22 cellular contexts compared by ENCODE assay signal in genomic region chr20:1908191-1908590, GRCh38. TPM values are rescaled to one million over a fixed set of nuclear protein-coding genes. Genes with fewer than 3 reads are reported as not detected.
DNase-seq lines count a peak whose midpoint lies in the region; ATAC-seq and TF ChIP-seq lines count a peak whose summit lies in the region.
"Had no signal": no experiment of that assay in that cellular context is flagged by ENCODE, and none has a peak within 500 bp of the region (broad histone marks: within the 10 kb centered on the region; RNA-seq: fewer than 3 reads in every experiment).

No MANE protein-coding gene starts in this region.

- H4K8ac ChIP-seq in IMR-90 (ENCODE audit: low read depth in 2 of 2, low read length in 2 of 2): no peak overlapping the region
- H4K8ac ChIP-seq in trophoblast cell (ENCODE audit: low read depth, low read length): no peak overlapping the region

- H3K27ac Mint-ChIP-seq in stimulated activated effector memory CD8-positive, alpha-beta T cell treated with anti-CD3 and anti-CD28 coated beads, Interleukin-12 subunit alpha, Interleukin-12 subunit beta, amount 100 ng/mL, for 72 hours: no peak overlapping the region
- H3K27ac Mint-ChIP-seq: CD4-positive, CD25-positive, alpha-beta regulatory T cell had no signal

- H3K79me2 ChIP-seq in trophoblast cell (ENCODE audit: control insufficient read depth, insufficient read depth, low read length, poor library complexity): no peaks in the 10 kb centered on the region

- H3K4ac ChIP-seq in IMR-90 (ENCODE audit: low read depth, low read length): no peak overlapping the region
- no peak overlapping the region for H3K4ac ChIP-seq in trophoblast cell (ENCODE audit: low read depth, low read length)

- 93% methylated on average over 2 of the region's 9 CpGs; no CpG with 5 or more reads in 1 of the 2 experiments for WGBS in IMR-90 (ENCODE audit: extremely low coverage in 2 of 2, insufficient read length in 1 of 2), 2 experiments
- WGBS in trophoblast cell (ENCODE audit: extremely low coverage, insufficient coverage, insufficient read length): no CpG with 5 or more reads among the region's 9 CpGs

- H3K9me3 ChIP-seq in IMR-90 (ENCODE audit: control insufficient read depth, insufficient read depth, low read length): no peaks in the 10 kb centered on the region
- H3K9me3 ChIP-seq in trophoblast cell (ENCODE audit: insufficient read depth, low read depth, low read length): no peaks in the 10 kb centered on the region
- H3K9me3 ChIP-seq: A549, BE2C, MG63, SJCRH30 had no signal

- H3K9me3 Mint-ChIP-seq in stimulated activated effector memory CD8-positive, alpha-beta T cell treated with anti-CD3 and anti-CD28 coated beads, Interleukin-12 subunit alpha, Interleukin-12 subunit beta, amount 100 ng/mL, for 72 hours: no peaks in the 10 kb centered on the region

- DNase-seq in CD1c-positive myeloid dendritic cell (ENCODE audit: extremely low spot score) (peak; percentile 16), IMR-90 (no peak), dorsolateral prefrontal cortex (no peak), trophoblast cell (no peak), AG08396 (ENCODE audit: low spot score) (no peak), NCI-H128 (lab: John Stamatoyannopoulos, UW; ENCODE audit: unreplicated experiment) (no peak)
- DNase-seq in stimulated activated effector memory CD8-positive, alpha-beta T cell treated with anti-CD3 and anti-CD28 coated beads, Interleukin-12 subunit alpha, Interleukin-12 subunit beta, amount 100 ng/mL, for 72 hours (ENCODE audit: low spot score in 2 of 2): no peak
- no peak for DNase-seq in activated CD8-positive, alpha-beta memory T cell treated with anti-CD3 and anti-CD28 coated beads for 24 hours
- DNase-seq: BE2C; CD4-positive, CD25-positive, alpha-beta regulatory T cell; GF-D8; Kasumi-1; NCI-H1048; NCI-H1436; NCI-H187 treated with DMSO at 0.1 percent for 48 hours; NCI-H2227 treated with DMSO at 0.1 percent for 48 hours; NCI-H510A treated with DMSO at 0.1 percent for 48 hours; NCI-H774; NK-92 treated with Interleukin-12 subunit alpha and Interleukin-12 subunit beta, amount 100 ng/mL, for 24 hours; SJCRH30 had no signal

- TF ChIP-seq POLR2A in IMR-90 (IDR thresholded peaks at IDR 0.05; ENCODE audit: low read depth, low read length): no peak

- H3K27ac ChIP-seq in IMR-90 (ENCODE audit: insufficient read depth, low read length) (no peak overlapping the region), dorsolateral prefrontal cortex (peak overlapping the region in 58 of 59 donors; percentile 29 to 100 (median 99)), trophoblast cell (ENCODE audit: low read depth, low read length) (no peak overlapping the region)
- H3K27ac ChIP-seq: A549, SJCRH30 had no signal

- H3K36me3 Mint-ChIP-seq in stimulated activated effector memory CD8-positive, alpha-beta T cell treated with anti-CD3 and anti-CD28 coated beads, Interleukin-12 subunit alpha, Interleukin-12 subunit beta, amount 100 ng/mL, for 72 hours: no peaks in the 10 kb centered on the region
- H3K36me3 Mint-ChIP-seq: CD4-positive, CD25-positive, alpha-beta regulatory T cell had no signal

- H2BK120ac ChIP-seq in IMR-90 (ENCODE audit: low read depth, low read length) (no peak overlapping the region), trophoblast cell (ENCODE audit: insufficient read depth, low read length, poor library complexity) (no peak overlapping the region)

- H3K4me3 Mint-ChIP-seq in stimulated activated effector memory CD8-positive, alpha-beta T cell treated with anti-CD3 and anti-CD28 coated beads, Interleukin-12 subunit alpha, Interleukin-12 subunit beta, amount 100 ng/mL, for 72 hours: no peak overlapping the region
- H3K4me3 Mint-ChIP-seq: CD4-positive, CD25-positive, alpha-beta regulatory T cell had no signal

- H2BK5ac ChIP-seq in IMR-90 (ENCODE audit: low read depth, low read length, poor library complexity, severe bottlenecking) (no peak overlapping the region), trophoblast cell (ENCODE audit: low read depth, low read length, poor library complexity) (no peak overlapping the region)

- no peak overlapping the region for H3K56ac ChIP-seq in IMR-90 (ENCODE audit: extremely low read depth, insufficient read depth, low read length)

- no peak overlapping the region for H4K12ac ChIP-seq in trophoblast cell (ENCODE audit: low read depth, low read length)

- intact Hi-C loops in IMR-90 (cut with micrococcal nuclease) (loop anchor here (10.0 kb wide), 1 partner anchor 267 kb away; no protein-coding TSS in a partner anchor), dorsolateral prefrontal cortex (cut with DNase I) (no loop called here)

- no peak overlapping the region for H2BK15ac ChIP-seq in IMR-90 (ENCODE audit: low read depth, low read length)

- H2AFZ ChIP-seq in IMR-90 (replicated peaks; ENCODE audit: low read length, poor library complexity): peak overlapping the region; percentile 56
- no peak overlapping the region for H2AFZ ChIP-seq in trophoblast cell (ENCODE audit: insufficient read depth, low read length, poor library complexity)

- in situ Hi-C loops in IMR-90 (cut with MboI; ENCODE audit: low sequenced_read_pairs): no loop called here

- H4K91ac ChIP-seq in IMR-90 (ENCODE audit: insufficient read depth, low read depth, low read length) (no peak overlapping the region), trophoblast cell (ENCODE audit: low read depth, low read length) (no peak overlapping the region)

- no peak overlapping the region for H4K5ac ChIP-seq in IMR-90 (ENCODE audit: low read depth, low read length)

- H3K36me3 ChIP-seq in IMR-90 (ENCODE audit: control insufficient read depth, insufficient read depth, low read length): peaks cover 22% of the 10 kb centered on the region
- peaks cover 0 to 2% of the 10 kb centered on the region in 2 experiments for H3K36me3 ChIP-seq in trophoblast cell (ENCODE audit: control insufficient read depth in 1 of 2, insufficient read depth in 2 of 2, low read length in 2 of 2)
- H3K36me3 ChIP-seq: BE2C, SJCRH30 had no signal

- H3K14ac ChIP-seq in IMR-90 (replicated peaks; ENCODE audit: low read depth, low read length): no peak overlapping the region
- H3K14ac ChIP-seq in trophoblast cell (ENCODE audit: low read length): no peak overlapping the region

- BruUV-seq in IMR-90 (replicated peaks; lab: Mats Ljungman, UMichigan): no TSS peak

- H3K4me2 ChIP-seq in IMR-90 (ENCODE audit: low read depth, low read length) (no peak overlapping the region), trophoblast cell (ENCODE audit: low read length) (no peak overlapping the region)
- H3K4me2 ChIP-seq: A549 had no signal

- no peak overlapping the region for H2BK12ac ChIP-seq in trophoblast cell (ENCODE audit: low read length)

- H3K4me3 ChIP-seq in IMR-90 (ENCODE audit: insufficient read depth, low read depth, low read length) (no peak overlapping the region), dorsolateral prefrontal cortex (peak overlapping the region in 1 of 59 donors; percentile 7), trophoblast cell (ENCODE audit: low read depth, low read length) (peak overlapping the region; percentile 20)
- H3K4me3 ChIP-seq: A549, MG63, SJCRH30 had no signal

- peaks cover 23% of the 10 kb centered on the region for H3K9me1 ChIP-seq in IMR-90 (ENCODE audit: insufficient read depth, low read length)

- no peak overlapping the region for H2BK20ac ChIP-seq in IMR-90 (ENCODE audit: low read depth, low read length)

- no peak for TF ChIP-seq CTCF in IMR-90 (conservative IDR thresholded peaks at IDR 0.05; ENCODE audit: low read depth, low read length)
- no peak for TF ChIP-seq CTCF in dorsolateral prefrontal cortex (IDR thresholded peaks at IDR 0.05 in 54 of 56, conservative IDR thresholded peaks at IDR 0.05 in 2 of 56; ENCODE audit: low read depth in 1 of 56, partially characterized antibody in 56 of 56)

- H3K18ac ChIP-seq in IMR-90 (ENCODE audit: low read depth, low read length) (no peak overlapping the region), trophoblast cell (ENCODE audit: low read length) (no peak overlapping the region)

- no peak overlapping the region for H3K9ac ChIP-seq in IMR-90 (ENCODE audit: low read depth, low read length)
- no peak overlapping the region for H3K9ac ChIP-seq in trophoblast cell (ENCODE audit: low read length)

- peak overlapping the region; percentile 51 for H2AK9ac ChIP-seq in IMR-90 (replicated peaks; ENCODE audit: low read depth, low read length, poor library complexity)

- dilution Hi-C loops in IMR-90 (cut with HindIII; ENCODE audit: low sequenced_read_pairs, unreplicated experiment): no loop called here

- ATAC-seq in IMR-90 (ENCODE audit: low read depth): no peak
- no peak for ATAC-seq in stimulated activated effector memory CD8-positive, alpha-beta T cell treated with anti-CD3 and anti-CD28 coated beads, Interleukin-12 subunit alpha, Interleukin-12 subunit beta, amount 100 ng/mL, for 72 hours

- H2AK5ac ChIP-seq in IMR-90 (ENCODE audit: low read depth, low read length) (no peak overlapping the region), trophoblast cell (ENCODE audit: low read length) (no peak overlapping the region)

- H3K79me1 ChIP-seq in IMR-90 (ENCODE audit: low read depth in 1 of 2, low read length in 2 of 2) (peaks cover 30 to 64% of the 10 kb centered on the region in 2 experiments), trophoblast cell (ENCODE audit: low read length) (peaks cover 2% of the 10 kb centered on the region)

- peaks cover 9% of the 10 kb centered on the region for H3K4me1 Mint-ChIP-seq in stimulated activated effector memory CD8-positive, alpha-beta T cell treated with anti-CD3 and anti-CD28 coated beads, Interleukin-12 subunit alpha, Interleukin-12 subunit beta, amount 100 ng/mL, for 72 hours
- H3K4me1 Mint-ChIP-seq: CD4-positive, CD25-positive, alpha-beta regulatory T cell had no signal

- H3K27me3 ChIP-seq in IMR-90 (ENCODE audit: control insufficient read depth, insufficient read depth, low read length) (no peaks in the 10 kb centered on the region), dorsolateral prefrontal cortex (no peaks in the 10 kb centered on the region), trophoblast cell (ENCODE audit: insufficient read depth, low read length) (no peaks in the 10 kb centered on the region)
- H3K27me3 ChIP-seq: BE2C, MG63 had no signal

- no peak for TF ChIP-seq RAD21 in IMR-90 (IDR thresholded peaks at IDR 0.05; ENCODE audit: low read length)

- H3K23ac ChIP-seq in IMR-90 (ENCODE audit: low read depth, low read length) (no peak overlapping the region), trophoblast cell (ENCODE audit: low read length) (no peak overlapping the region)

- POLR2A ChIA-PET in IMR-90 (lab: Charles Lee; ENCODE audit: unreplicated experiment): no interaction called here

- H4K20me1 ChIP-seq in IMR-90 (ENCODE audit: insufficient read depth, low read length): peaks cover 66% of the 10 kb centered on the region

- CTCF ChIA-PET in IMR-90 (lab: Yijun Ruan, JAX): no interaction called here

- H3K4me1 ChIP-seq in IMR-90 (ENCODE audit: control insufficient read depth, insufficient read depth, low read length) (peaks cover 4% of the 10 kb centered on the region), trophoblast cell (ENCODE audit: control insufficient read depth in 1 of 2, insufficient read depth in 2 of 2, low read length in 2 of 2) (peaks cover 0 to 2% of the 10 kb centered on the region in 2 experiments)
- H3K4me1 ChIP-seq: A549, BE2C, SJCRH30 had no signal

RNA-seq across cellular contexts. Expression of gene SIRPA, which starts 13.0 kb away (rescaled TPM):
- 9.7 and 9.9 TPM in 2 replicates for total RNA-seq in IMR-90 (2012; rRNA removed)
- polyA plus RNA-seq in IMR-90 (2012; rRNA removed): 37.2 and 40.2 TPM in 2 replicates
- 25.7 and 34.3 TPM in 2 replicates for polyA plus RNA-seq in IMR-90 (2012; cell fraction: cytosol; rRNA removed)
- polyA plus RNA-seq in IMR-90 (2012; cell fraction: nucleus; rRNA removed; ENCODE audit: low replicate concordance): 30.5 and 36.1 TPM in 2 replicates
- 100 to 1,000 TPM; 164 to 389 (median 265) TPM for total RNA-seq in dorsolateral prefrontal cortex
- polyA plus RNA-seq in trophoblast cell (2013): 15.7 and 15.8 TPM in 2 replicates
- total RNA-seq: CD4-positive, CD25-positive, alpha-beta regulatory T cell had no signal
- polyA plus RNA-seq: CD4-positive, CD25-positive, alpha-beta regulatory T cell had no signal

Comparison
In these comparisons a context has a peak if more than half of its experiments do, and no peak if none do; other contexts are left out.
1. H3K27ac ChIP-seq: peak in dorsolateral prefrontal cortex (58 of 59); none in IMR-90 (single experiment) and trophoblast cell (single experiment).
2. RNA of gene SIRPA, which starts 13.0 kb away (total RNA-seq): 164 to 389 TPM in dorsolateral prefrontal cortex; 9.7 to 9.9 TPM in IMR-90; every median in the first group is over 10 times any median in the second.